1 cellular context compared by ENCODE assay signal in genomic region chr2:239159476-239159911, GRCh38.
TF ChIP-seq lines count a peak whose summit lies in the region.

No MANE protein-coding gene starts in this region.

TF ChIP-seq in HepG2, 621 proteins besides CTCF, POLR2A, EP300 and RAD21 (continued from another document):
- no peak for TF ChIP-seq ARID5B (CRISPR knock-in tag; IDR thresholded peaks at IDR 0.05)
- no peak for TF ChIP-seq SOX6 (IDR thresholded peaks at IDR 0.05)
- no peak for TF ChIP-seq SOX6 (CRISPR knock-in tag; IDR thresholded peaks at IDR 0.05)
- TF ChIP-seq ZNF772 (CRISPR knock-in tag; IDR thresholded peaks at IDR 0.05): no peak
- no peak for TF ChIP-seq ZBTB7A (CRISPR knock-in tag; IDR thresholded peaks at IDR 0.05)
